In genomic region chr17:38691154-38691553, GRCh38 we compare ENCODE assay signal across 1 cellular context.
A peak's percentile ranks its signal among the peaks of the same experiment; 100 is the strongest.
TF ChIP-seq lines count a peak whose summit lies in the region.

No MANE protein-coding gene starts in this region.

TF ChIP-seq in HepG2, 621 proteins besides CTCF, POLR2A, EP300 and RAD21 (continued from another document):
- TF ChIP-seq ZBTB1 (CRISPR knock-in tag; IDR thresholded peaks at IDR 0.05; ENCODE audit: borderline replicate concordance) = no peak
- no peak for TF ChIP-seq ZSCAN25 (CRISPR knock-in tag; IDR thresholded peaks at IDR 0.05)
- no peak for TF ChIP-seq ZKSCAN8 (CRISPR knock-in tag; IDR thresholded peaks at IDR 0.05; ENCODE audit: borderline replicate concordance)
- no peak for TF ChIP-seq SOX13 (IDR thresholded peaks at IDR 0.05)
- peak in 1 of 2 experiments; percentile 59; a peak in 2 of 4 replicates for TF ChIP-seq SOX13 (CRISPR knock-in tag; conservative IDR thresholded peaks at IDR 0.05 in 1 of 2, IDR thresholded peaks at IDR 0.05 in 1 of 2)
- 0 out of 2 replicates have a peak, but pooled peaks have one; percentile 40 for TF ChIP-seq CBFB (CRISPR knock-in tag; IDR thresholded peaks at IDR 0.05)
- 0 out of 2 replicates have a peak, but pooled peaks have one; percentile 6 for TF ChIP-seq ONECUT2 (CRISPR knock-in tag; IDR thresholded peaks at IDR 0.05)
- TF ChIP-seq ZBTB20 (CRISPR knock-in tag; IDR thresholded peaks at IDR 0.05; ENCODE audit: borderline replicate concordance, low read depth) = no peak
- TF ChIP-seq, protein P1, sequence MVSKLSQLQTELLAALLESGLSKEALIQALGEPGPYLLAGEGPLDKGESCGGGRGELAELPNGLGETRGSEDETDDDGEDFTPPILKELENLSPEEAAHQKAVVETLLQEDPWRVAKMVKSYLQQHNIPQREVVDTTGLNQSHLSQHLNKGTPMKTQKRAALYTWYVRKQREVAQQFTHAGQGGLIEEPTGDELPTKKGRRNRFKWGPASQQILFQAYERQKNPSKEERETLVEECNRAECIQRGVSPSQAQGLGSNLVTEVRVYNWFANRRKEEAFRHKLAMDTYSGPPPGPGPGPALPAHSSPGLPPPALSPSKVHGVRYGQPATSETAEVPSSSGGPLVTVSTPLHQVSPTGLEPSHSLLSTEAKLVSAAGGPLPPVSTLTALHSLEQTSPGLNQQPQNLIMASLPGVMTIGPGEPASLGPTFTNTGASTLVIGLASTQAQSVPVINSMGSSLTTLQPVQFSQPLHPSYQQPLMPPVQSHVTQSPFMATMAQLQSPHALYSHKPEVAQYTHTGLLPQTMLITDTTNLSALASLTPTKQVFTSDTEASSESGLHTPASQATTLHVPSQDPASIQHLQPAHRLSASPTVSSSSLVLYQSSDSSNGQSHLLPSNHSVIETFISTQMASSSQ (IDR thresholded peaks at IDR 0.05; ENCODE audit: low read depth) = no peak
- TF ChIP-seq, protein P1 (CRISPR knock-in tag; IDR thresholded peaks at IDR 0.05; ENCODE audit: borderline replicate concordance) = peak; percentile 44; the same call in 1 of the 2 replicates
- TF ChIP-seq, protein P2, sequence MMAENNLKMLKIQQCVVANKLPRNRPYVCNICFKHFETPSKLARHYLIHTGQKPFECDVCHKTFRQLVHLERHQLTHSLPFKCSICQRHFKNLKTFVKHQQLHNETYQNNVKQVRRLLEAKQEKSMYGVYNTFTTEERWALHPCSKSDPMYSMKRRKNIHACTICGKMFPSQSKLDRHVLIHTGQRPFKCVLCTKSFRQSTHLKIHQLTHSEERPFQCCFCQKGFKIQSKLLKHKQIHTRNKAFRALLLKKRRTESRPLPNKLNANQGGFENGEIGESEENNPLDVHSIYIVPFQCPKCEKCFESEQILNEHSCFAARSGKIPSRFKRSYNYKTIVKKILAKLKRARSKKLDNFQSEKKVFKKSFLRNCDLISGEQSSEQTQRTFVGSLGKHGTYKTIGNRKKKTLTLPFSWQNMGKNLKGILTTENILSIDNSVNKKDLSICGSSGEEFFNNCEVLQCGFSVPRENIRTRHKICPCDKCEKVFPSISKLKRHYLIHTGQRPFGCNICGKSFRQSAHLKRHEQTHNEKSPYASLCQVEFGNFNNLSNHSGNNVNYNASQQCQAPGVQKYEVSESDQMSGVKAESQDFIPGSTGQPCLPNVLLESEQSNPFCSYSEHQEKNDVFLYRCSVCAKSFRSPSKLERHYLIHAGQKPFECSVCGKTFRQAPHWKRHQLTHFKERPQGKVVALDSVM (CRISPR knock-in tag; IDR thresholded peaks at IDR 0.05) = peak; percentile 63; the same call in 1 of the 2 replicates
- no peak for TF ChIP-seq ATAD3A (CRISPR knock-in tag; IDR thresholded peaks at IDR 0.05)
- TF ChIP-seq ZNF816 (CRISPR knock-in tag; IDR thresholded peaks at IDR 0.05; ENCODE audit: borderline replicate concordance) = no peak
- 0 out of 2 replicates have a peak, but pooled peaks have one; percentile 41 for TF ChIP-seq DMAP1 (CRISPR knock-in tag; IDR thresholded peaks at IDR 0.05)
- no peak for TF ChIP-seq SP4 (CRISPR knock-in tag; IDR thresholded peaks at IDR 0.05)
- TF ChIP-seq FOSL2 (CRISPR knock-in tag; IDR thresholded peaks at IDR 0.05) = 0 out of 2 replicates have a peak, but pooled peaks have one; percentile 21
- TF ChIP-seq, protein P3, sequence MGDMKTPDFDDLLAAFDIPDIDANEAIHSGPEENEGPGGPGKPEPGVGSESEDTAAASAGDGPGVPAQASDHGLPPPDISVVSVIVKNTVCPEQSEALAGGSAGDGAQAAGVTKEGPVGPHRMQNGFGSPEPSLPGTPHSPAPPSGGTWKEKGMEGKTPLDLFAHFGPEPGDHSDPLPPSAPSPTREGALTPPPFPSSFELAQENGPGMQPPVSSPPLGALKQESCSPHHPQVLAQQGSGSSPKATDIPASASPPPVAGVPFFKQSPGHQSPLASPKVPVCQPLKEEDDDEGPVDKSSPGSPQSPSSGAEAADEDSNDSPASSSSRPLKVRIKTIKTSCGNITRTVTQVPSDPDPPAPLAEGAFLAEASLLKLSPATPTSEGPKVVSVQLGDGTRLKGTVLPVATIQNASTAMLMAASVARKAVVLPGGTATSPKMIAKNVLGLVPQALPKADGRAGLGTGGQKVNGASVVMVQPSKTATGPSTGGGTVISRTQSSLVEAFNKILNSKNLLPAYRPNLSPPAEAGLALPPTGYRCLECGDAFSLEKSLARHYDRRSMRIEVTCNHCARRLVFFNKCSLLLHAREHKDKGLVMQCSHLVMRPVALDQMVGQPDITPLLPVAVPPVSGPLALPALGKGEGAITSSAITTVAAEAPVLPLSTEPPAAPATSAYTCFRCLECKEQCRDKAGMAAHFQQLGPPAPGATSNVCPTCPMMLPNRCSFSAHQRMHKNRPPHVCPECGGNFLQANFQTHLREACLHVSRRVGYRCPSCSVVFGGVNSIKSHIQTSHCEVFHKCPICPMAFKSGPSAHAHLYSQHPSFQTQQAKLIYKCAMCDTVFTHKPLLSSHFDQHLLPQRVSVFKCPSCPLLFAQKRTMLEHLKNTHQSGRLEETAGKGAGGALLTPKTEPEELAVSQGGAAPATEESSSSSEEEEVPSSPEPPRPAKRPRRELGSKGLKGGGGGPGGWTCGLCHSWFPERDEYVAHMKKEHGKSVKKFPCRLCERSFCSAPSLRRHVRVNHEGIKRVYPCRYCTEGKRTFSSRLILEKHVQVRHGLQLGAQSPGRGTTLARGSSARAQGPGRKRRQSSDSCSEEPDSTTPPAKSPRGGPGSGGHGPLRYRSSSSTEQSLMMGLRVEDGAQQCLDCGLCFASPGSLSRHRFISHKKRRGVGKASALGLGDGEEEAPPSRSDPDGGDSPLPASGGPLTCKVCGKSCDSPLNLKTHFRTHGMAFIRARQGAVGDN (CRISPR knock-in tag; IDR thresholded peaks at IDR 0.05) = peak; percentile 44
- TF ChIP-seq KAT8 (CRISPR knock-in tag; IDR thresholded peaks at IDR 0.05) = peak; percentile 52; the same call in 1 of the 2 replicates
- TF ChIP-seq ZNF160 (CRISPR knock-in tag; IDR thresholded peaks at IDR 0.05) = 0 out of 2 replicates have a peak, but pooled peaks have one; percentile 36
- TF ChIP-seq TBX2 (CRISPR knock-in tag; IDR thresholded peaks at IDR 0.05; ENCODE audit: borderline replicate concordance) = peak; percentile 67; the same call in 1 of the 2 replicates
- no peak for TF ChIP-seq STAT5B (CRISPR knock-in tag; IDR thresholded peaks at IDR 0.05)
- no peak for TF ChIP-seq ZNF562 (CRISPR knock-in tag; IDR thresholded peaks at IDR 0.05; ENCODE audit: borderline replicate concordance)
- no peak for TF ChIP-seq MZF1 (CRISPR knock-in tag; IDR thresholded peaks at IDR 0.05; ENCODE audit: borderline replicate concordance)
